In genomic region chr16:3304370-3304769, GRCh38 we compare ENCODE assay signal across 9 cellular contexts. TPM values are rescaled to one million over a fixed set of nuclear protein-coding genes. Genes with fewer than 3 reads are reported as not detected.
A peak's percentile ranks its signal among the peaks of the same experiment; 100 is the strongest.
DNase-seq lines count a peak whose midpoint lies in the region; ATAC-seq and TF ChIP-seq lines count a peak whose summit lies in the region.
"Had no signal": no experiment of that assay in that cellular context is flagged by ENCODE, and none has a peak within 500 bp of the region (broad histone marks: within the 10 kb centered on the region; RNA-seq: fewer than 3 reads in every experiment).

No MANE protein-coding gene starts in this region.

- POLR2A ChIA-PET in T-cell (lab: Charles Lee), result interaction anchor here in 1 of 2 donors (0.5 kb wide), 1 partner anchor 43 kb away, joined by 3 read pairs; no protein-coding TSS in a partner anchor

- intact Hi-C loops in psoas muscle (cut with DNase I), result loop anchor here (2.0 kb wide), 2 partner anchors 22 to 196 kb away; partner anchors contain the start of genes CLUAP1 (in 1 of the 2) and ZNF263 (in 1 of the 2)

- TF ChIP-seq CTCF in fibroblast of mammary gland (conservative IDR thresholded peaks at IDR 0.05; ENCODE audit: control insufficient read depth, insufficient read depth, low read depth, low read length) (no peak), psoas muscle (IDR thresholded peaks at IDR 0.05) (no peak)

- 73 to 74% (median 74%) methylated on average over 4 of the region's 4 CpGs for WGBS in psoas muscle, 3 donors

- H3K27me3 ChIP-seq in psoas muscle (ENCODE audit: insufficient read depth in 3 of 3, low read length in 2 of 3), result no peaks in the 10 kb centered on the region

- peak overlapping the region; percentile 86 for H3K9ac ChIP-seq in ES-I3 (ENCODE audit: low read depth, low read length)

- CTCF ChIA-PET in T-cell (lab: Charles Lee), result no interaction called here

- peaks cover 7 to 30% (median 22%) of the 10 kb centered on the region in 3 donors for H3K4me1 Mint-ChIP-seq in T-cell

- peak overlapping the region; percentile 78 to 81 (median 80) for H3K4me3 Mint-ChIP-seq in T-cell

- H3K36me3 ChIP-seq in ES-I3 (ENCODE audit: insufficient read depth, low read length) (peaks cover 13% of the 10 kb centered on the region), psoas muscle (ENCODE audit: insufficient read depth in 1 of 2, low read depth in 1 of 2) (peaks cover 25 to 48% of the 10 kb centered on the region in 2 donors)

- H3K27me3 Mint-ChIP-seq in T-cell, result no peaks in the 10 kb centered on the region

- H3K4me3 ChIP-seq in fibroblast of mammary gland (ENCODE audit: control insufficient read depth, low read depth, low read length) (peak overlapping the region; percentile 66), psoas muscle (peak overlapping the region; percentile 97)

- peak overlapping the region; percentile 65 to 80 for H3K27ac Mint-ChIP-seq in T-cell

- H3K9me3 Mint-ChIP-seq in T-cell, result peaks cover 13 to 48% (median 43%) of the 10 kb centered on the region in 3 donors

- H3K9me3 ChIP-seq in ES-I3 (ENCODE audit: control insufficient read depth, insufficient read depth, low read length) (peaks cover 29% of the 10 kb centered on the region), psoas muscle (peaks cover 53% of the 10 kb centered on the region)

- H3K4me1 ChIP-seq in ES-I3 (ENCODE audit: insufficient read depth, low read length) (no peaks in the 10 kb centered on the region), psoas muscle (peaks cover 10% of the 10 kb centered on the region)

- peak overlapping the region; percentile 97 for H3K27ac ChIP-seq in psoas muscle

- ATAC-seq in T-cell (replicated peaks in 1 of 4) (no peak), psoas muscle (no peak), HG03460 (IDR thresholded peaks at IDR 0.05; ENCODE audit: unreplicated experiment) (no peak), GM21515 (IDR thresholded peaks at IDR 0.05; ENCODE audit: unreplicated experiment) (no peak)

- peaks cover 55% of the 10 kb centered on the region for H3K36me3 Mint-ChIP-seq in T-cell

- DNase-seq in T-cell, result no peak
- DNase-seq in fibroblast of mammary gland (ENCODE audit: low read depth), result peak; percentile 31
- DNase-seq in psoas muscle, result no peak
- DNase-seq in stimulated activated CD4-positive, alpha-beta T cell treated with anti-CD3 and anti-CD28 coated beads, Interleukin-2, amount 100 ng/mL, for 48 hours, result no peak
- no peak for DNase-seq in NCI-H226
- DNase-seq: NCI-H187 had no signal

RNA-seq across cellular contexts. Expression of gene TIGD7, which starts 0.9 kb away (rescaled TPM):
- total RNA-seq in T-cell, result 10 to 100 TPM in 3 of 5 donors, 1 to 10 TPM in 2; 4.4 to 12.3 (median 10.6) TPM
- 1 to 10 TPM; 5.8 to 7.6 (median 6.5) TPM for total RNA-seq in psoas muscle
- 1 to 10 TPM; 3.1 to 9.4 (median 5.7) TPM for polyA plus RNA-seq in psoas muscle

RNA-seq across cellular contexts. Expression of gene ZNF75A, which starts 0.9 kb away (rescaled TPM):
- 10 to 100 TPM; 46.0 to 68.7 (median 60.3) TPM for total RNA-seq in T-cell
- total RNA-seq in psoas muscle, result 10 to 100 TPM; 11.4 to 20.5 (median 15.4) TPM
- 10 to 100 TPM in 2 of 3 donors, 1 to 10 TPM in 1; 7.4 to 15.7 (median 13.4) TPM for polyA plus RNA-seq in psoas muscle

RNA-seq across cellular contexts. Expression of gene ZNF263, which starts 21.1 kb away (rescaled TPM):
- total RNA-seq in T-cell, result 10 to 100 TPM; 28.6 to 50.9 (median 44.3) TPM
- 10 to 100 TPM; 11.0 to 17.8 (median 11.7) TPM for total RNA-seq in psoas muscle
- polyA plus RNA-seq in psoas muscle, result 10 to 100 TPM in 2 of 3 donors, 1 to 10 TPM in 1; 6.1 to 23.9 (median 12.8) TPM

RNA-seq across cellular contexts. Expression of gene MEFV, which starts 47.9 kb away (rescaled TPM):
- total RNA-seq in T-cell (under 1 TPM in 4 of 5 donors, not detected in 1; 0.10 to 0.38 (median 0.19) TPM), psoas muscle (under 1 TPM; 0.24 to 0.81 (median 0.69) TPM)
- polyA plus RNA-seq in psoas muscle, result under 1 TPM; 0.07 to 0.09 (median 0.08) TPM

RNA-seq across cellular contexts. Expression of gene OR2C1, which starts 51.3 kb away (rescaled TPM):
- under 1 TPM in 3 of 5 donors, not detected in 2; 0.25 to 0.51 (median 0.26) TPM for total RNA-seq in T-cell
- not detected for total RNA-seq in psoas muscle
- not detected for polyA plus RNA-seq in psoas muscle
